ENCODE assay signal across 19 cellular contexts in the genomic region with DNA sequence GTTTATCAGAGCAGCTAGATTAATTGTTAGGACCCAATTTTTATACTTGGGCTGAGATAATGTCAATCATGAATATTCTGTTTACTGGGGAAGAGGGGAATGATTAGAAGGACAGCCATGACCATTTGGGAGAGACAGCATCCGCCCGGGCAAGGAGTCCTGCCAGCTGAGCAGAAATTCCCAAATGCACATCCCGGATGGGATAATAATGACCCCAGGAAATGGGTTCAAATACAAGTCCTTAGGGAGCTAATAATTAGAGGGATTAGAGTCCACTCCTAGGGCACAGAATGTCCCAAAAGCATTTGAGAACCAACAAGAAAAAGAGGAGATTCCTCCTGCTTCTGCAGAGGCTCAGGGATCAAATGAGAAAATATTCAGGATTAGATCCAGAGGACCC.
"Had no signal": no experiment of that assay in that cellular context is flagged by ENCODE, and none has a peak within 500 bp of the region (broad histone marks: within the 10 kb centered on the region; RNA-seq: fewer than 3 reads in every experiment).

No MANE protein-coding gene starts in this region.

- H3K36me3 Mint-ChIP-seq: activated naive CD8-positive, alpha-beta T cell; natural killer cell had no signal

- H3K27ac Mint-ChIP-seq: activated B cell treated with CpG ODN at 0.5 μM for 24 hours; activated CD8-positive, alpha-beta T cell treated with anti-CD3 and anti-CD28 coated beads for 36 hours; activated naive CD8-positive, alpha-beta T cell; effector memory CD8-positive, alpha-beta T cell; natural killer cell; T-helper 2 cell treated with Interferon-gamma antibody and Interleukin-4, amounts not matched to agents 5 μg/mL and 100 μg/mL, for 36 hours had no signal

- H3K4me3 Mint-ChIP-seq: activated B cell treated with CpG ODN at 0.5 μM for 24 hours; activated CD8-positive, alpha-beta T cell treated with anti-CD3 and anti-CD28 coated beads for 36 hours; activated naive CD8-positive, alpha-beta T cell; effector memory CD8-positive, alpha-beta T cell; natural killer cell; T-helper 2 cell treated with Interferon-gamma antibody and Interleukin-4, amounts not matched to agents 5 μg/mL and 100 μg/mL, for 36 hours had no signal

- DNase-seq: activated B cell treated with CpG ODN at 0.5 μM for 24 hours; activated CD4-positive, alpha-beta T cell treated with anti-CD3 and anti-CD28 coated beads for 48 hours; activated CD8-positive, alpha-beta T cell treated with anti-CD3 and anti-CD28 coated beads for 36 hours; activated gamma-delta T cell; activated T-cell treated with anti-CD3 and anti-CD28 coated beads, Interleukin-2, amount 50 U/mL, for 48 hours; amniotic stem cell; brain microvascular endothelial cell; cerebellar nuclear complex; dermis blood vessel endothelial cell; effector memory CD8-positive, alpha-beta T cell; mesendoderm; natural killer cell; stimulated activated CD4-positive, alpha-beta T cell treated with anti-CD3 and anti-CD28 coated beads, Interleukin-15, amount 100 ng/mL, for 24 hours; stimulated activated CD4-positive, alpha-beta T cell treated with anti-CD3 and anti-CD28 coated beads, Interleukin-4, amount 100 ng/mL, for 1 hour; stimulated activated naive CD4-positive, alpha-beta T cell; upper lobe of left lung had no signal

- H3K9me3 Mint-ChIP-seq: activated B cell treated with CpG ODN at 0.5 μM for 24 hours; activated CD8-positive, alpha-beta T cell treated with anti-CD3 and anti-CD28 coated beads for 36 hours; T-helper 2 cell treated with Interferon-gamma antibody and Interleukin-4, amounts not matched to agents 5 μg/mL and 100 μg/mL, for 36 hours had no signal

- H3K4me1 Mint-ChIP-seq: activated B cell treated with CpG ODN at 0.5 μM for 24 hours, natural killer cell had no signal

- H3K27me3 ChIP-seq: brain microvascular endothelial cell, upper lobe of left lung had no signal

- H3K36me3 ChIP-seq: brain microvascular endothelial cell, upper lobe of left lung had no signal

- H3K9me3 ChIP-seq: upper lobe of left lung had no signal

- ATAC-seq: activated CD8-positive, alpha-beta T cell treated with anti-CD3 and anti-CD28 coated beads for 36 hours; effector memory CD8-positive, alpha-beta T cell; left lobe of liver; natural killer cell had no signal

- H3K27me3 Mint-ChIP-seq: activated B cell treated with CpG ODN at 0.5 μM for 24 hours; activated CD8-positive, alpha-beta T cell treated with anti-CD3 and anti-CD28 coated beads for 36 hours; activated naive CD8-positive, alpha-beta T cell; effector memory CD8-positive, alpha-beta T cell had no signal

- H3K4me3 ChIP-seq: upper lobe of left lung had no signal

- H3K27ac ChIP-seq: brain microvascular endothelial cell had no signal
